Comparison of ENCODE assay signal across 10 cellular contexts in genomic region chr19:56217039-56217949, GRCh38. TPM values are rescaled to one million over a fixed set of nuclear protein-coding genes. Genes with fewer than 3 reads are reported as not detected.
DNase-seq lines count a peak whose midpoint lies in the region; ATAC-seq and TF ChIP-seq lines count a peak whose summit lies in the region.
"Had no signal": no experiment of that assay in that cellular context is flagged by ENCODE, and none has a peak within 500 bp of the region (broad histone marks: within the 10 kb centered on the region; RNA-seq: fewer than 3 reads in every experiment).

No MANE protein-coding gene starts in this region.

- no peaks in the 10 kb centered on the region for H3K9me2 ChIP-seq in Karpas-422 (replicated peaks; ENCODE audit: insufficient read depth, low read length)

- H3K4me1 Mint-ChIP-seq in stimulated activated naive CD8-positive, alpha-beta T cell treated with anti-CD3 and anti-CD28 coated beads, Interleukin-15, amount 100 ng/mL, for 72 hours, result peaks cover 5% of the 10 kb centered on the region

- H3K4me2 ChIP-seq in Karpas-422 (ENCODE audit: low read depth, low read length, poor library complexity, severe bottlenecking), result no peak overlapping the region

- no peaks in the 10 kb centered on the region for H3K79me2 ChIP-seq in Karpas-422 (ENCODE audit: low read length)

- H3K27me3 ChIP-seq in ascending aorta, result no peaks in the 10 kb centered on the region
- no peaks in the 10 kb centered on the region; the same call in 1 of the 2 replicates for H3K27me3 ChIP-seq in iPS-20b (ENCODE audit: insufficient read depth, low read length)
- no peaks in the 10 kb centered on the region for H3K27me3 ChIP-seq in Karpas-422 (ENCODE audit: low read length)

- peak; percentile 53 for ATAC-seq in stimulated activated naive CD8-positive, alpha-beta T cell treated with anti-CD3 and anti-CD28 coated beads, Interleukin-15, amount 100 ng/mL, for 72 hours
- ATAC-seq in HG03460 (IDR thresholded peaks at IDR 0.05; ENCODE audit: unreplicated experiment), result no peak

- H3K36me3 ChIP-seq in ascending aorta, result peaks cover 0 to 2% of the 10 kb centered on the region in 2 donors
- no peaks in the 10 kb centered on the region for H3K36me3 ChIP-seq in iPS-20b (ENCODE audit: insufficient read depth, low read depth, low read length)
- H3K36me3 ChIP-seq in Karpas-422 (ENCODE audit: insufficient read depth, low read length), result no peaks in the 10 kb centered on the region

- H3K9ac ChIP-seq in iPS-20b (ENCODE audit: low read depth, low read length) (peak overlapping the region; percentile 3; the same call in 1 of the 2 replicates), Karpas-422 (ENCODE audit: low read length) (no peak overlapping the region)

- H3K4me3 ChIP-seq in ascending aorta, result peak overlapping the region; percentile 52 to 62
- H3K4me3 ChIP-seq in iPS-20b (ENCODE audit: low read length), result peak overlapping the region; percentile 13; the same call in 1 of the 2 replicates
- H3K4me3 ChIP-seq in Karpas-422 (ENCODE audit: low read length), result no peak overlapping the region

- no peak for TF ChIP-seq CTCF in ascending aorta (IDR thresholded peaks at IDR 0.05)

- H3K4me1 ChIP-seq in ascending aorta (no peaks in the 10 kb centered on the region), iPS-20b (ENCODE audit: insufficient read depth, low read length) (peaks cover 3% of the 10 kb centered on the region; the same call in 1 of the 2 replicates), Karpas-422 (ENCODE audit: low read length) (no peaks in the 10 kb centered on the region)

- no peaks in the 10 kb centered on the region for H4K20me1 ChIP-seq in Karpas-422 (ENCODE audit: insufficient read depth, low read depth, low read length)

- DNase-seq in DMS 273 (lab: John Stamatoyannopoulos, UW; ENCODE audit: unreplicated experiment), result peak; percentile 67
- DNase-seq in DMS 273 treated with DMSO at 0.1 percent for 48 hours (lab: John Stamatoyannopoulos, UW), result no peak
- DNase-seq in ascending aorta (ENCODE audit: low spot score in 2 of 2), result no peak
- peak; percentile 1 to 15 for DNase-seq in stimulated activated naive CD8-positive, alpha-beta T cell treated with anti-CD3 and anti-CD28 coated beads, Interleukin-15, amount 100 ng/mL, for 72 hours
- DNase-seq in Karpas-422, result no peak
- no peak for DNase-seq in amniotic stem cell (lab: John Stamatoyannopoulos, UW)

- H3K27ac Mint-ChIP-seq in stimulated activated naive CD8-positive, alpha-beta T cell treated with anti-CD3 and anti-CD28 coated beads, Interleukin-15, amount 100 ng/mL, for 72 hours, result no peak overlapping the region

- intact Hi-C loops in ascending aorta (cut with DNase I), result no loop called here

- peaks cover 52% of the 10 kb centered on the region for H3K27me3 Mint-ChIP-seq in stimulated activated naive CD8-positive, alpha-beta T cell treated with anti-CD3 and anti-CD28 coated beads, Interleukin-15, amount 100 ng/mL, for 72 hours

- H2AFZ ChIP-seq in Karpas-422 (ENCODE audit: low read length), result no peak overlapping the region

- H3K9me3 ChIP-seq in ascending aorta (no peaks in the 10 kb centered on the region), iPS-20b (ENCODE audit: insufficient read depth, low read depth, low read length) (no peaks in the 10 kb centered on the region), Karpas-422 (ENCODE audit: low read length) (no peaks in the 10 kb centered on the region)

- H3K9me3 Mint-ChIP-seq in stimulated activated naive CD8-positive, alpha-beta T cell treated with anti-CD3 and anti-CD28 coated beads, Interleukin-15, amount 100 ng/mL, for 72 hours, result no peaks in the 10 kb centered on the region

- H3K4me3 Mint-ChIP-seq in stimulated activated naive CD8-positive, alpha-beta T cell treated with anti-CD3 and anti-CD28 coated beads, Interleukin-15, amount 100 ng/mL, for 72 hours, result peak overlapping the region; percentile 65 to 74

- H3K27ac ChIP-seq in ascending aorta (no peak overlapping the region), iPS-20b (ENCODE audit: low read length) (no peak overlapping the region), Karpas-422 (ENCODE audit: low read length) (no peak overlapping the region)
- H3K27ac ChIP-seq: 22Rv1, VCaP had no signal

RNA-seq across cellular contexts. Expression of gene ZSCAN5C, which starts 15.2 kb away (rescaled TPM):
- not detected for total RNA-seq in ascending aorta
- not detected in 2 replicates for total RNA-seq in Karpas-422 (2014; rRNA removed; shearing (Covaris generic); ENCODE audit: low replicate concordance)

RNA-seq across cellular contexts. Expression of gene ZSCAN5B, which starts 19.7 kb away (rescaled TPM):
- total RNA-seq in ascending aorta, result not detected
- total RNA-seq in Karpas-422 (2014; rRNA removed; shearing (Covaris generic); ENCODE audit: low replicate concordance), result 0.18 TPM in 1 of 2 replicates, not detected in the other

RNA-seq across cellular contexts. Expression of gene GALP, which starts 41.5 kb away (rescaled TPM):
- total RNA-seq in ascending aorta, result not detected
- not detected in 2 replicates for total RNA-seq in Karpas-422 (2014; rRNA removed; shearing (Covaris generic); ENCODE audit: low replicate concordance)

RNA-seq across cellular contexts. Expression of gene EDDM13, which starts 55.3 kb away (rescaled TPM):
- not detected for total RNA-seq in ascending aorta
- total RNA-seq in Karpas-422 (2014; rRNA removed; shearing (Covaris generic); ENCODE audit: low replicate concordance), result not detected in 2 replicates

Comparison
In these comparisons a context has a peak if more than half of its experiments do, and no peak if none do; other contexts are left out.
1. DNase-seq: peak in DMS 273 (single experiment) and stimulated activated naive CD8-positive, alpha-beta T cell treated with anti-CD3 and anti-CD28 coated beads, Interleukin-15, amount 100 ng/mL, for 72 hours (2 of 2); none in DMS 273 treated with DMSO at 0.1 percent for 48 hours (single experiment), ascending aorta (0 of 2), Karpas-422 (single experiment) and amniotic stem cell (single experiment).